Comparison of ENCODE assay signal across 18 cellular contexts in genomic region chr6:36402481-36402880, GRCh38. TPM values are rescaled to one million over a fixed set of nuclear protein-coding genes. Genes with fewer than 3 reads are reported as not detected.
DNase-seq lines count a peak whose midpoint lies in the region; FAIRE-seq and TF ChIP-seq lines count a peak whose summit lies in the region.
"Had no signal": no experiment of that assay in that cellular context is flagged by ENCODE, and none has a peak within 500 bp of the region (broad histone marks: within the 10 kb centered on the region; RNA-seq: fewer than 3 reads in every experiment).

No MANE protein-coding gene starts in this region.

- no peak for FAIRE-seq in GM12891 (lab: Jason Lieb, UNC)
- FAIRE-seq: D721Med, GM12878, GM18507, HepG2 had no signal

- H3K4me1 Mint-ChIP-seq in endodermal cell: peaks cover 20% of the 10 kb centered on the region
- H3K4me1 Mint-ChIP-seq: H9 had no signal

- peaks cover 4% of the 10 kb centered on the region for H3K9me3 Mint-ChIP-seq in endodermal cell
- H3K9me3 Mint-ChIP-seq: CD4-positive, CD25-positive, alpha-beta regulatory T cell; H9 had no signal

- no peak for TF ChIP-seq CTCF in WERI-Rb-1 (IDR thresholded peaks at IDR 0.05; ENCODE audit: low read depth, low read length)
- no peak for TF ChIP-seq CTCF in endodermal cell (conservative IDR thresholded peaks at IDR 0.05)
- TF ChIP-seq CTCF in adrenal gland (IDR thresholded peaks at IDR 0.05): no peak

- H3K4me3 ChIP-seq in WERI-Rb-1 (ENCODE audit: low read depth, low read length): no peak overlapping the region
- peak overlapping the region; percentile 4 for H3K4me3 ChIP-seq in endodermal cell (ENCODE audit: low read length)
- no peak overlapping the region for H3K4me3 ChIP-seq in adrenal gland
- H3K4me3 ChIP-seq: GM12878 had no signal

- H3K27me3 ChIP-seq in WERI-Rb-1 (ENCODE audit: insufficient read depth, low read depth, severe bottlenecking): no peaks in the 10 kb centered on the region
- H3K27me3 ChIP-seq in endodermal cell (ENCODE audit: control insufficient read depth, insufficient read depth, low read length, poor library complexity, severe bottlenecking): no peaks in the 10 kb centered on the region
- no peaks in the 10 kb centered on the region for H3K27me3 ChIP-seq in adrenal gland
- H3K27me3 ChIP-seq: BE2C had no signal

- peak; percentile 12 for DNase-seq in EL
- peak; percentile 57 for DNase-seq in WERI-Rb-1
- no peak for DNase-seq in endodermal cell
- DNase-seq in G401 (ENCODE audit: low spot score): no peak
- DNase-seq in GM12891 (ENCODE audit: insufficient read length, low spot score): no peak
- DNase-seq in adrenal gland: no peak
- DNase-seq: BE2C; C1 segment of cervical spinal cord; Caco-2; CD4-positive, CD25-positive, alpha-beta regulatory T cell; GOT3; H9 had no signal

- H3K27ac ChIP-seq in WERI-Rb-1 (peak overlapping the region; percentile 53), endodermal cell (ENCODE audit: low read depth, low read length) (no peak overlapping the region), adrenal gland (no peak overlapping the region)
- H3K27ac ChIP-seq: KMS-11 had no signal

- no peak overlapping the region for H3K4me3 Mint-ChIP-seq in endodermal cell
- H3K4me3 Mint-ChIP-seq: CD4-positive, CD25-positive, alpha-beta regulatory T cell; H9 had no signal

- intact Hi-C loops in adrenal gland (cut with DNase I): no loop called here

- H3K27me3 Mint-ChIP-seq in endodermal cell (ENCODE audit: insufficient read depth): no peaks in the 10 kb centered on the region

- no peaks in the 10 kb centered on the region for H3K36me3 Mint-ChIP-seq in endodermal cell (ENCODE audit: low read depth)
- H3K36me3 Mint-ChIP-seq: CD4-positive, CD25-positive, alpha-beta regulatory T cell had no signal

- in situ Hi-C loops in G401 (cut with HindIII; ENCODE audit: low sequenced_read_pairs): no loop called here

- H3K9me3 ChIP-seq in WERI-Rb-1 (ENCODE audit: severe bottlenecking) (peaks cover 10% of the 10 kb centered on the region), endodermal cell (ENCODE audit: control insufficient read depth, low read length) (no peaks in the 10 kb centered on the region), adrenal gland (replicated peaks in 1 of 3) (no peaks in the 10 kb centered on the region)
- H3K9me3 ChIP-seq: BE2C, Caco-2 had no signal

- H3K36me3 ChIP-seq in WERI-Rb-1 (no peaks in the 10 kb centered on the region), endodermal cell (ENCODE audit: control insufficient read depth, insufficient read depth, low read length) (no peaks in the 10 kb centered on the region), adrenal gland (replicated peaks in 1 of 2) (no peaks in the 10 kb centered on the region)
- H3K36me3 ChIP-seq: BE2C had no signal

- WGBS in endodermal cell (ENCODE audit: insufficient coverage in 1 of 2, insufficient read length in 1 of 2), 2 experiments: 66 to 75% methylated on average over 3 of the region's 3 CpGs
- WGBS in adrenal gland, 4 donors: 73 to 81% (median 77%) methylated on average over 3 of the region's 3 CpGs

- no peak for TF ChIP-seq POLR2A in GM12891 (IDR thresholded peaks at IDR 0.05; ENCODE audit: low read depth, low read length)
- TF ChIP-seq POLR2A in adrenal gland (IDR thresholded peaks at IDR 0.05): no peak

- H3K27ac Mint-ChIP-seq in endodermal cell: no peak overlapping the region
- H3K27ac Mint-ChIP-seq: CD4-positive, CD25-positive, alpha-beta regulatory T cell; H9 had no signal

- no peak overlapping the region for H3K9ac ChIP-seq in endodermal cell (ENCODE audit: extremely low read depth, low read length, poor library complexity, severe bottlenecking)
- H3K9ac ChIP-seq: KMS-11 had no signal

- H3K4me1 ChIP-seq in endodermal cell (ENCODE audit: control insufficient read depth, insufficient read depth, low read length) (peaks cover 9% of the 10 kb centered on the region), adrenal gland (replicated peaks in 1 of 2) (no peaks in the 10 kb centered on the region)
- H3K4me1 ChIP-seq: BE2C, Caco-2 had no signal

TF ChIP-seq in GM12891, 5 proteins besides CTCF, POLR2A, EP300 and RAD21:
- no peak for TF ChIP-seq TAF1 (IDR thresholded peaks at IDR 0.05; ENCODE audit: low read depth, low read length)
- no peak for TF ChIP-seq SPI1 (IDR thresholded peaks at IDR 0.05; ENCODE audit: low read depth, low read length)
- TF ChIP-seq POLR2AphosphoS5 (IDR thresholded peaks at IDR 0.05; ENCODE audit: low read depth, low read length): no peak
- TF ChIP-seq PAX5 (IDR thresholded peaks at IDR 0.05; ENCODE audit: insufficient read depth, low read length, severe bottlenecking): no peak
- no peak for TF ChIP-seq POU2F2 (IDR thresholded peaks at IDR 0.05; ENCODE audit: low read depth, low read length)

RNA-seq across cellular contexts. Expression of gene ETV7, which starts 15.0 kb away (rescaled TPM):
- total RNA-seq in endodermal cell: under 1 TPM; 0.42 TPM
- polyA plus RNA-seq in endodermal cell (2013, experiment 1 of 2): 0.18 TPM
- polyA plus RNA-seq in endodermal cell (2013, experiment 2 of 2): 0.41 TPM
- 1.7 and 2.7 TPM in 2 replicates for total RNA-seq in G401 (2014; rRNA removed; shearing (Covaris generic))
- 4.7 TPM for polyA plus RNA-seq in GM12891 (2012; ENCODE audit: low read depth, missing spikeins)
- 1 to 10 TPM in 6 of 8 donors, under 1 TPM in 1, not detected in 1; 0.28 to 6.0 (median 2.3) TPM for total RNA-seq in adrenal gland
- polyA plus RNA-seq in adrenal gland: 1 to 10 TPM in 2 of 3 donors, under 1 TPM in 1; 0.86 to 3.0 (median 2.4) TPM
- total RNA-seq: A172, HepG2 had no signal
- polyA plus RNA-seq: HepG2 had no signal

RNA-seq across cellular contexts. Expression of gene PXT1, which starts 40.2 kb away (rescaled TPM):
- total RNA-seq in endodermal cell (under 1 TPM in 1 of 2 donors, not detected in 1; 0.15 TPM), adrenal gland (not detected)
- not detected for polyA plus RNA-seq in endodermal cell (2013, experiment 1 of 2)
- 0.33 TPM for polyA plus RNA-seq in endodermal cell (2013, experiment 2 of 2)
- not detected in 2 replicates for total RNA-seq in G401 (2014; rRNA removed; shearing (Covaris generic))
- 1.6 TPM for polyA plus RNA-seq in GM12891 (2012; ENCODE audit: low read depth, missing spikeins)
- not detected for polyA plus RNA-seq in adrenal gland
- total RNA-seq: A172, Caco-2, H9, HepG2 had no signal

RNA-seq across cellular contexts. Expression of gene KCTD20, which starts 40.3 kb away (rescaled TPM):
- total RNA-seq in endodermal cell: 10 to 100 TPM; 20.5 to 29.0 TPM
- 40.9 TPM for polyA plus RNA-seq in endodermal cell (2013, experiment 1 of 2)
- 43.1 TPM for polyA plus RNA-seq in endodermal cell (2013, experiment 2 of 2)
- 68.6 and 91.6 TPM in 2 replicates for total RNA-seq in G401 (2014; rRNA removed; shearing (Covaris generic))
- polyA plus RNA-seq in GM12891 (2012; ENCODE audit: low read depth, missing spikeins): 29.7 TPM
- total RNA-seq in adrenal gland: 10 to 100 TPM; 42.2 to 74.2 (median 54.4) TPM
- 10 to 100 TPM; 15.3 to 66.6 (median 16.7) TPM for polyA plus RNA-seq in adrenal gland

Comparison
In these comparisons a context has a peak if more than half of its experiments do, and no peak if none do; other contexts are left out.
1. DNase-seq: peak in EL (single experiment) and WERI-Rb-1 (single experiment); none in endodermal cell (single experiment), G401 (single experiment), GM12891 (single experiment) and adrenal gland (0 of 7).